26 cellular contexts compared by ENCODE assay signal in genomic region chr12:123225443-123225842, GRCh38. TPM values are rescaled to one million over a fixed set of nuclear protein-coding genes. Genes with fewer than 3 reads are reported as not detected.
DNase-seq lines count a peak whose midpoint lies in the region; ATAC-seq and TF ChIP-seq lines count a peak whose summit lies in the region.
"Had no signal": no experiment of that assay in that cellular context is flagged by ENCODE, and none has a peak within 500 bp of the region (broad histone marks: within the 10 kb centered on the region; RNA-seq: fewer than 3 reads in every experiment).

No MANE protein-coding gene starts in this region.

- no peaks in the 10 kb centered on the region for H3K27me3 ChIP-seq in breast epithelium
- no peaks in the 10 kb centered on the region for H3K27me3 ChIP-seq in endodermal cell (ENCODE audit: control insufficient read depth, insufficient read depth, low read length, poor library complexity, severe bottlenecking)
- no peaks in the 10 kb centered on the region for H3K27me3 ChIP-seq in gastrocnemius medialis
- H3K27me3 ChIP-seq: BLaER1 treated with 17β-estradiol and CSF1 and Interleukin-3, amounts not matched to agents 10 nM and 100 nM; SJSA1 had no signal

- intact Hi-C loops in activated CD8-positive, alpha-beta T cell treated with anti-CD3 and anti-CD28 coated beads for 36 hours (cut with micrococcal nuclease) = no loop called here
- intact Hi-C loops in MCF 10A (cut with micrococcal nuclease) (no loop called here), breast epithelium (cut with DNase I; ENCODE audit: low total_unique reads) (no loop called here), gastrocnemius medialis (cut with DNase I; ENCODE audit: low total_unique reads) (no loop called here)
- intact Hi-C loops in activated T-helper 2 cell treated with anti-CD3 and anti-CD28 coated beads, Interferon-gamma antibody, Interleukin-2, Interleukin-4, amounts not matched to agents 10 μg/mL and 5 μg/mL and 100 μg/mL, durations not matched to agents 14 hours and 24 hours and 36 hours (cut with micrococcal nuclease) = no loop called here

- POLR2A ChIA-PET in activated CD8-positive, alpha-beta T cell treated with anti-CD3 and anti-CD28 coated beads for 36 hours (lab: Charles Lee) = interaction anchor here (3.1 kb wide), 1 partner anchor 7 kb away, joined by 61 read pairs; the partner anchor contains the start of genes MPHOSPH9 and MTRFR
- POLR2A ChIA-PET in activated CD8-positive, alpha-beta T cell treated with anti-CD3 and anti-CD28 coated beads, Interleukin-2, amount 10 ng/mL, durations not matched to agents 7 days and 5 days (lab: Charles Lee) = interaction anchor here (0.6 to 3.5 kb wide), 3 partner anchors 7 to 182 kb away, joined by 3 to 80 read pairs (median 5); partner anchors contain the start of genes MPHOSPH9 and MTRFR
- POLR2A ChIA-PET in MCF 10A (lab: Yijun Ruan, JAX) = interaction anchor here (0.7 kb wide), 1 partner anchor 630 kb away, joined by 3 read pairs; no protein-coding TSS in a partner anchor
- POLR2A ChIA-PET in naive thymus-derived CD8-positive, alpha-beta T cell (lab: Charles Lee) = interaction anchor here (0.8 to 6.8 kb wide), 3 partner anchors 8 to 104 kb away, joined by 3 to 218 read pairs (median 4); partner anchors contain the start of genes MPHOSPH9 and MTRFR

- no peak overlapping the region for H3K9ac ChIP-seq in endodermal cell (ENCODE audit: extremely low read depth, low read length, poor library complexity, severe bottlenecking)
- H3K9ac ChIP-seq: BLaER1 treated with 17β-estradiol and CSF1 and Interleukin-3, amounts not matched to agents 10 nM and 100 nM had no signal

- in situ Hi-C loops in gastrocnemius medialis (cut with MboI; ENCODE audit: low sequenced_read_pairs in 4 of 4) = no loop called here

- CTCF ChIA-PET in activated CD8-positive, alpha-beta T cell treated with anti-CD3 and anti-CD28 coated beads for 36 hours (lab: Charles Lee) = interaction anchor here (9.1 kb wide), 1 partner anchor 12 kb away, joined by 92 read pairs; no protein-coding TSS in a partner anchor
- CTCF ChIA-PET in activated CD8-positive, alpha-beta T cell treated with anti-CD3 and anti-CD28 coated beads, Interleukin-2, amount 10 ng/mL, durations not matched to agents 7 days and 5 days (lab: Charles Lee) = interaction anchor here (1.0 to 6.0 kb wide), 5 partner anchors 8 to 356 kb away, joined by 3 to 80 read pairs (median 5); partner anchors contain the start of genes MPHOSPH9 and MTRFR
- CTCF ChIA-PET in MCF 10A (lab: Yijun Ruan, JAX) = interaction anchor here (0.6 to 1.7 kb wide), 2 partner anchors 13 to 33 kb away, joined by 3 to 5 read pairs; no protein-coding TSS in a partner anchor

- no peak for DNase-seq in activated CD8-positive, alpha-beta T cell treated with anti-CD3 and anti-CD28 coated beads for 36 hours
- no peak for DNase-seq in activated CD8-positive, alpha-beta T cell treated with anti-CD3 and anti-CD28 coated beads, Interleukin-2, amount 10 ng/mL, durations not matched to agents 7 days and 5 days
- DNase-seq in MCF 10A (ENCODE audit: unreplicated experiment) (no peak), breast epithelium (ENCODE audit: low spot score in 2 of 2) (no peak), endodermal cell (no peak), gastrocnemius medialis (no peak)
- DNase-seq in activated T-helper 2 cell treated with anti-CD3 and anti-CD28 coated beads, Interferon-gamma antibody, Interleukin-2, Interleukin-4, amounts not matched to agents 10 μg/mL and 5 μg/mL and 100 μg/mL, durations not matched to agents 14 hours and 24 hours and 36 hours (ENCODE audit: low spot score) = no peak
- no peak for DNase-seq in naive thymus-derived CD8-positive, alpha-beta T cell
- DNase-seq: CD8-positive, alpha-beta memory T cell; DMS 273 treated with DMSO at 0.1 percent for 48 hours; DMS79 treated with DMSO at 0.1 percent for 48 hours; GF-D8; NCI-H1092 treated with DMSO at 0.1 percent for 48 hours; NCI-H1436; NCI-H187; NCI-H2081 treated with DMSO at 0.1 percent for 48 hours; NCI-H2171; NCI-H226; NCI-H510A; NCI-H69; Right ventricle myocardium superior; RPMI8226 had no signal

- TF ChIP-seq POLR2A in breast epithelium (IDR thresholded peaks at IDR 0.05) = no peak
- TF ChIP-seq POLR2A in gastrocnemius medialis (IDR thresholded peaks at IDR 0.05) = no peak

- H3K9me3 ChIP-seq in breast epithelium (no peaks in the 10 kb centered on the region), endodermal cell (ENCODE audit: control insufficient read depth, low read length) (no peaks in the 10 kb centered on the region), gastrocnemius medialis (no peaks in the 10 kb centered on the region)
- H3K9me3 ChIP-seq: BLaER1 treated with 17β-estradiol and CSF1 and Interleukin-3, amounts not matched to agents 10 nM and 100 nM; SJSA1 had no signal

- TF ChIP-seq CTCF in activated CD8-positive, alpha-beta T cell treated with anti-CD3 and anti-CD28 coated beads for 36 hours (IDR thresholded peaks at IDR 0.05) = no peak
- TF ChIP-seq CTCF in MCF 10A (IDR thresholded peaks at IDR 0.05; ENCODE audit: unreplicated experiment) = no peak
- TF ChIP-seq CTCF in breast epithelium (IDR thresholded peaks at IDR 0.05) = no peak
- no peak for TF ChIP-seq CTCF in endodermal cell (conservative IDR thresholded peaks at IDR 0.05)
- TF ChIP-seq CTCF in gastrocnemius medialis (IDR thresholded peaks at IDR 0.05 in 4 of 5, conservative IDR thresholded peaks at IDR 0.05 in 1 of 5) = no peak

- H3K4me1 ChIP-seq in breast epithelium = no peaks in the 10 kb centered on the region
- H3K4me1 ChIP-seq in endodermal cell (ENCODE audit: control insufficient read depth, insufficient read depth, low read length) = no peaks in the 10 kb centered on the region
- H3K4me1 ChIP-seq in gastrocnemius medialis = no peaks in the 10 kb centered on the region
- H3K4me1 ChIP-seq: SJSA1 had no signal

- H3K4me3 Mint-ChIP-seq in activated CD8-positive, alpha-beta T cell treated with anti-CD3 and anti-CD28 coated beads for 36 hours = no peak overlapping the region
- no peak overlapping the region for H3K4me3 Mint-ChIP-seq in activated CD8-positive, alpha-beta T cell treated with anti-CD3 and anti-CD28 coated beads, Interleukin-2, amount 10 ng/mL, durations not matched to agents 7 days and 5 days
- no peak overlapping the region for H3K4me3 Mint-ChIP-seq in MCF 10A (ENCODE audit: unreplicated experiment)
- no peak overlapping the region for H3K4me3 Mint-ChIP-seq in activated T-helper 2 cell treated with anti-CD3 and anti-CD28 coated beads, Interferon-gamma antibody, Interleukin-2, Interleukin-4, amounts not matched to agents 10 μg/mL and 5 μg/mL and 100 μg/mL, durations not matched to agents 14 hours and 24 hours and 36 hours (ENCODE audit: low read depth)
- H3K4me3 Mint-ChIP-seq in naive thymus-derived CD8-positive, alpha-beta T cell = peak overlapping the region in 1 of 10 donors; percentile 13
- H3K4me3 Mint-ChIP-seq in endodermal cell = no peak overlapping the region

- peaks cover 52% of the 10 kb centered on the region for H3K4me1 Mint-ChIP-seq in activated CD8-positive, alpha-beta T cell treated with anti-CD3 and anti-CD28 coated beads for 36 hours (ENCODE audit: low read depth)
- H3K4me1 Mint-ChIP-seq in activated CD8-positive, alpha-beta T cell treated with anti-CD3 and anti-CD28 coated beads, Interleukin-2, amount 10 ng/mL, durations not matched to agents 7 days and 5 days (ENCODE audit: low read depth) = peaks cover 64% of the 10 kb centered on the region
- H3K4me1 Mint-ChIP-seq in MCF 10A (ENCODE audit: insufficient read depth, unreplicated experiment) (peaks cover 8% of the 10 kb centered on the region), endodermal cell (no peaks in the 10 kb centered on the region)
- peaks cover 43% of the 10 kb centered on the region for H3K4me1 Mint-ChIP-seq in activated T-helper 2 cell treated with anti-CD3 and anti-CD28 coated beads, Interferon-gamma antibody, Interleukin-2, Interleukin-4, amounts not matched to agents 10 μg/mL and 5 μg/mL and 100 μg/mL, durations not matched to agents 14 hours and 24 hours and 36 hours (ENCODE audit: low read depth)
- peaks cover 11 to 61% (median 49%) of the 10 kb centered on the region in 4 donors for H3K4me1 Mint-ChIP-seq in naive thymus-derived CD8-positive, alpha-beta T cell

- H3K27ac Mint-ChIP-seq in activated CD8-positive, alpha-beta T cell treated with anti-CD3 and anti-CD28 coated beads for 36 hours = peak overlapping the region; percentile 46
- no peak overlapping the region for H3K27ac Mint-ChIP-seq in activated CD8-positive, alpha-beta T cell treated with anti-CD3 and anti-CD28 coated beads, Interleukin-2, amount 10 ng/mL, durations not matched to agents 7 days and 5 days
- peak overlapping the region; percentile 79 for H3K27ac Mint-ChIP-seq in MCF 10A (ENCODE audit: low read depth, unreplicated experiment)
- H3K27ac Mint-ChIP-seq in activated T-helper 2 cell treated with anti-CD3 and anti-CD28 coated beads, Interferon-gamma antibody, Interleukin-2, Interleukin-4, amounts not matched to agents 10 μg/mL and 5 μg/mL and 100 μg/mL, durations not matched to agents 14 hours and 24 hours and 36 hours = peak overlapping the region; percentile 53
- peak overlapping the region in 8 of 10 donors; percentile 59 to 89 (median 82) for H3K27ac Mint-ChIP-seq in naive thymus-derived CD8-positive, alpha-beta T cell
- H3K27ac Mint-ChIP-seq in endodermal cell = no peak overlapping the region

- H3K4me3 ChIP-seq in breast epithelium (no peak overlapping the region), endodermal cell (ENCODE audit: low read length) (no peak overlapping the region), gastrocnemius medialis (no peak overlapping the region)
- H3K4me3 ChIP-seq: BLaER1 treated with 17β-estradiol and CSF1 and Interleukin-3, amounts not matched to agents 10 nM and 100 nM; SJSA1 had no signal

- no TSS peak for BruUV-seq in MCF 10A (replicated peaks; lab: Mats Ljungman, UMichigan)

- H3K36me3 Mint-ChIP-seq in activated CD8-positive, alpha-beta T cell treated with anti-CD3 and anti-CD28 coated beads for 36 hours (ENCODE audit: low read depth) = peaks cover 43% of the 10 kb centered on the region
- peaks cover 62% of the 10 kb centered on the region for H3K36me3 Mint-ChIP-seq in activated CD8-positive, alpha-beta T cell treated with anti-CD3 and anti-CD28 coated beads, Interleukin-2, amount 10 ng/mL, durations not matched to agents 7 days and 5 days (ENCODE audit: low read depth)
- H3K36me3 Mint-ChIP-seq in MCF 10A (ENCODE audit: insufficient read depth, unreplicated experiment) (peaks cover 44% of the 10 kb centered on the region), endodermal cell (ENCODE audit: low read depth) (peaks cover 41% of the 10 kb centered on the region)
- H3K36me3 Mint-ChIP-seq in activated T-helper 2 cell treated with anti-CD3 and anti-CD28 coated beads, Interferon-gamma antibody, Interleukin-2, Interleukin-4, amounts not matched to agents 10 μg/mL and 5 μg/mL and 100 μg/mL, durations not matched to agents 14 hours and 24 hours and 36 hours (ENCODE audit: low read depth) = peaks cover 68% of the 10 kb centered on the region
- peaks cover 8 to 36% (median 11%) of the 10 kb centered on the region in 3 donors for H3K36me3 Mint-ChIP-seq in naive thymus-derived CD8-positive, alpha-beta T cell

- ATAC-seq in activated CD8-positive, alpha-beta T cell treated with anti-CD3 and anti-CD28 coated beads for 36 hours = no peak
- ATAC-seq in activated CD8-positive, alpha-beta T cell treated with anti-CD3 and anti-CD28 coated beads, Interleukin-2, amount 10 ng/mL, durations not matched to agents 7 days and 5 days = no peak
- no peak for ATAC-seq in naive thymus-derived CD8-positive, alpha-beta T cell
- no peak for ATAC-seq in gastrocnemius medialis
- ATAC-seq: HCT116 had no signal

- H3K27ac ChIP-seq in breast epithelium (no peak overlapping the region), endodermal cell (ENCODE audit: low read depth, low read length) (no peak overlapping the region), gastrocnemius medialis (no peak overlapping the region)
- H3K27ac ChIP-seq: BLaER1 treated with 17β-estradiol and CSF1 and Interleukin-3, amounts not matched to agents 10 nM and 100 nM; HL-60; SJSA1 had no signal

- no peaks in the 10 kb centered on the region for H3K9me3 Mint-ChIP-seq in activated CD8-positive, alpha-beta T cell treated with anti-CD3 and anti-CD28 coated beads for 36 hours
- H3K9me3 Mint-ChIP-seq in activated CD8-positive, alpha-beta T cell treated with anti-CD3 and anti-CD28 coated beads, Interleukin-2, amount 10 ng/mL, durations not matched to agents 7 days and 5 days (ENCODE audit: insufficient read depth) = no peaks in the 10 kb centered on the region
- H3K9me3 Mint-ChIP-seq in MCF 10A (ENCODE audit: unreplicated experiment) (no peaks in the 10 kb centered on the region), endodermal cell (no peaks in the 10 kb centered on the region)
- H3K9me3 Mint-ChIP-seq in activated T-helper 2 cell treated with anti-CD3 and anti-CD28 coated beads, Interferon-gamma antibody, Interleukin-2, Interleukin-4, amounts not matched to agents 10 μg/mL and 5 μg/mL and 100 μg/mL, durations not matched to agents 14 hours and 24 hours and 36 hours = no peaks in the 10 kb centered on the region
- no peaks in the 10 kb centered on the region for H3K9me3 Mint-ChIP-seq in naive thymus-derived CD8-positive, alpha-beta T cell
- H3K9me3 Mint-ChIP-seq: CD8-positive, alpha-beta memory T cell had no signal

- WGBS in endodermal cell (ENCODE audit: insufficient coverage in 1 of 2, insufficient read length in 1 of 2), 2 experiments = 92 to 94% methylated on average over 2 of the region's 2 CpGs

- no peaks in the 10 kb centered on the region for H3K36me3 ChIP-seq in breast epithelium
- peaks cover 39% of the 10 kb centered on the region for H3K36me3 ChIP-seq in endodermal cell (ENCODE audit: control insufficient read depth, insufficient read depth, low read length)
- H3K36me3 ChIP-seq in gastrocnemius medialis = peaks cover 0 to 25% of the 10 kb centered on the region in 2 donors

- H3K27me3 Mint-ChIP-seq in activated CD8-positive, alpha-beta T cell treated with anti-CD3 and anti-CD28 coated beads for 36 hours = no peaks in the 10 kb centered on the region
- H3K27me3 Mint-ChIP-seq in activated CD8-positive, alpha-beta T cell treated with anti-CD3 and anti-CD28 coated beads, Interleukin-2, amount 10 ng/mL, durations not matched to agents 7 days and 5 days (ENCODE audit: low read depth) = no peaks in the 10 kb centered on the region
- H3K27me3 Mint-ChIP-seq in MCF 10A (ENCODE audit: insufficient read depth, unreplicated experiment) = no peaks in the 10 kb centered on the region
- H3K27me3 Mint-ChIP-seq in activated T-helper 2 cell treated with anti-CD3 and anti-CD28 coated beads, Interferon-gamma antibody, Interleukin-2, Interleukin-4, amounts not matched to agents 10 μg/mL and 5 μg/mL and 100 μg/mL, durations not matched to agents 14 hours and 24 hours and 36 hours (ENCODE audit: low read depth) = no peaks in the 10 kb centered on the region
- no peaks in the 10 kb centered on the region for H3K27me3 Mint-ChIP-seq in naive thymus-derived CD8-positive, alpha-beta T cell
- H3K27me3 Mint-ChIP-seq in endodermal cell (ENCODE audit: insufficient read depth) = no peaks in the 10 kb centered on the region
- H3K27me3 Mint-ChIP-seq: CD8-positive, alpha-beta memory T cell had no signal

RNA-seq across cellular contexts. Expression of gene MPHOSPH9, which starts 7.5 kb away (rescaled TPM):
- 100 to 1,000 TPM in 1 of 2 experiments, 10 to 100 TPM in 1; 96.9 to 101 TPM for total RNA-seq in activated CD8-positive, alpha-beta T cell treated with anti-CD3 and anti-CD28 coated beads for 36 hours
- total RNA-seq in activated CD8-positive, alpha-beta T cell treated with anti-CD3 and anti-CD28 coated beads, Interleukin-2, amount 10 ng/mL, durations not matched to agents 7 days and 5 days = 100 to 1,000 TPM; 148 to 149 TPM
- total RNA-seq in MCF 10A (2022) (27.5 and 40.4 TPM in 2 replicates), breast epithelium (10 to 100 TPM; 19.0 to 28.6 (median 21.7) TPM), endodermal cell (10 to 100 TPM; 68.4 to 85.3 TPM), gastrocnemius medialis (10 to 100 TPM in 3 of 4 donors, 1 to 10 TPM in 1; 8.5 to 35.4 (median 12.7) TPM)
- 97.0 and 99.7 TPM in 2 replicates for total RNA-seq in activated T-helper 2 cell treated with anti-CD3 and anti-CD28 coated beads, Interferon-gamma antibody, Interleukin-2, Interleukin-4, amounts not matched to agents 10 μg/mL and 5 μg/mL and 100 μg/mL, durations not matched to agents 14 hours and 24 hours and 36 hours
- total RNA-seq in naive thymus-derived CD8-positive, alpha-beta T cell = 10 to 100 TPM; 81.1 to 81.8 TPM
- 10 to 100 TPM; 33.9 to 53.4 (median 44.8) TPM for polyA plus RNA-seq in naive thymus-derived CD8-positive, alpha-beta T cell
- 50.8 TPM for polyA plus RNA-seq in endodermal cell (2013, experiment 1 of 2)
- 62.6 TPM for polyA plus RNA-seq in endodermal cell (2013, experiment 2 of 2)

RNA-seq across cellular contexts. Expression of gene MTRFR, which starts 7.8 kb away (rescaled TPM):
- total RNA-seq in activated CD8-positive, alpha-beta T cell treated with anti-CD3 and anti-CD28 coated beads for 36 hours = 10 to 100 TPM; 28.1 to 31.0 TPM
- 10 to 100 TPM; 28.2 to 30.0 TPM for total RNA-seq in activated CD8-positive, alpha-beta T cell treated with anti-CD3 and anti-CD28 coated beads, Interleukin-2, amount 10 ng/mL, durations not matched to agents 7 days and 5 days
- total RNA-seq in MCF 10A (2022) (21.9 and 26.5 TPM in 2 replicates), breast epithelium (1 to 10 TPM; 5.6 to 8.8 (median 8.6) TPM), endodermal cell (10 to 100 TPM; 16.2 to 19.3 TPM), gastrocnemius medialis (10 to 100 TPM in 1 of 4 donors, 1 to 10 TPM in 3; 4.7 to 14.1 (median 5.6) TPM)
- 28.9 and 31.1 TPM in 2 replicates for total RNA-seq in activated T-helper 2 cell treated with anti-CD3 and anti-CD28 coated beads, Interferon-gamma antibody, Interleukin-2, Interleukin-4, amounts not matched to agents 10 μg/mL and 5 μg/mL and 100 μg/mL, durations not matched to agents 14 hours and 24 hours and 36 hours
- 10 to 100 TPM; 61.0 to 62.0 TPM for total RNA-seq in naive thymus-derived CD8-positive, alpha-beta T cell
- polyA plus RNA-seq in naive thymus-derived CD8-positive, alpha-beta T cell = 10 to 100 TPM; 45.2 to 63.6 (median 56.5) TPM
- 14.1 TPM for polyA plus RNA-seq in endodermal cell (2013, experiment 1 of 2)
- polyA plus RNA-seq in endodermal cell (2013, experiment 2 of 2) = 17.1 TPM

RNA-seq across cellular contexts. Expression of gene CDK2AP1, which starts 46.2 kb away (rescaled TPM):
- total RNA-seq in activated CD8-positive, alpha-beta T cell treated with anti-CD3 and anti-CD28 coated beads for 36 hours = 100 to 1,000 TPM; 108 to 111 TPM
- total RNA-seq in activated CD8-positive, alpha-beta T cell treated with anti-CD3 and anti-CD28 coated beads, Interleukin-2, amount 10 ng/mL, durations not matched to agents 7 days and 5 days = 10 to 100 TPM; 58.3 to 58.4 TPM
- total RNA-seq in MCF 10A (2022) = 84.6 and 88.6 TPM in 2 replicates
- 100 to 1,000 TPM in 2 of 3 donors, 10 to 100 TPM in 1; 81.3 to 133 (median 118) TPM for total RNA-seq in breast epithelium
- 95.3 and 97.7 TPM in 2 replicates for total RNA-seq in activated T-helper 2 cell treated with anti-CD3 and anti-CD28 coated beads, Interferon-gamma antibody, Interleukin-2, Interleukin-4, amounts not matched to agents 10 μg/mL and 5 μg/mL and 100 μg/mL, durations not matched to agents 14 hours and 24 hours and 36 hours
- 1 to 10 TPM; 7.4 to 7.8 TPM for total RNA-seq in naive thymus-derived CD8-positive, alpha-beta T cell
- 1 to 10 TPM; 2.0 to 6.4 (median 5.4) TPM for polyA plus RNA-seq in naive thymus-derived CD8-positive, alpha-beta T cell
- 100 to 1,000 TPM; 102 to 127 TPM for total RNA-seq in endodermal cell
- 197 TPM for polyA plus RNA-seq in endodermal cell (2013, experiment 1 of 2)
- 198 TPM for polyA plus RNA-seq in endodermal cell (2013, experiment 2 of 2)
- 10 to 100 TPM; 34.2 to 65.7 (median 60.2) TPM for total RNA-seq in gastrocnemius medialis

Comparison
In these comparisons a context has a peak if more than half of its experiments do, and no peak if none do; other contexts are left out.
1. H3K27ac Mint-ChIP-seq: peak in activated CD8-positive, alpha-beta T cell treated with anti-CD3 and anti-CD28 coated beads for 36 hours (single experiment), MCF 10A (single experiment), activated T-helper 2 cell treated with anti-CD3 and anti-CD28 coated beads, Interferon-gamma antibody, Interleukin-2, Interleukin-4, amounts not matched to agents 10 μg/mL and 5 μg/mL and 100 μg/mL, durations not matched to agents 14 hours and 24 hours and 36 hours (single experiment) and naive thymus-derived CD8-positive, alpha-beta T cell (8 of 10); none in activated CD8-positive, alpha-beta T cell treated with anti-CD3 and anti-CD28 coated beads, Interleukin-2, amount 10 ng/mL, durations not matched to agents 7 days and 5 days (single experiment) and endodermal cell (single experiment).